In the genomic region with DNA sequence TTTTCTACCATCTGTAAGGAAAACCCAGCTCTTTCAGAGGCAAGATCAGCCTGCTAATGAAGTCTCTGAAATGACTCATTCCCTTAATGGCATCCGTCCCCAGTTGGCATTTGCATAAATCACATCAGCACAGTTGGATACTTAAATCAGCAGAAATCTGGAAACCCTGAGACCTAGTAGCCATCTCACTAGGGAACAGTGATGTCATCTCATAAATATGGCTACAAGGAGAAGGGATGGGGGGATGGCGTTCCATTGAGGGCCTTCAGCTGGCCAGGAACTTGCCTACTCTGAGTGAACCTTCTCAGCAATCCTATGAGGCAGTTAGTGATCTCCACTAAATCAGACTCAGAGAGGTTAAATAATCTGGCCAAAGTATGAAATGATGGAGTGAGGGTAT, we compare ENCODE assay signal across 16 cellular contexts.
DNase-seq lines count a peak whose midpoint lies in the region; ATAC-seq and TF ChIP-seq lines count a peak whose summit lies in the region.
"Had no signal": no experiment of that assay in that cellular context is flagged by ENCODE, and none has a peak within 500 bp of the region (broad histone marks: within the 10 kb centered on the region; RNA-seq: fewer than 3 reads in every experiment).

No MANE protein-coding gene starts in this region.

- peak overlapping the region; percentile 19 to 59 (median 40) for H3K27ac ChIP-seq in gastrocnemius medialis
- H3K27ac ChIP-seq: transverse colon had no signal

- TF ChIP-seq CTCF in foreskin fibroblast (IDR thresholded peaks at IDR 0.05; ENCODE audit: low read depth, low read length) (no peak), gastrocnemius medialis (IDR thresholded peaks at IDR 0.05 in 4 of 5, conservative IDR thresholded peaks at IDR 0.05 in 1 of 5) (no peak)

- in situ Hi-C loops in gastrocnemius medialis (cut with MboI; ENCODE audit: low sequenced_read_pairs in 4 of 4): no loop called here

- ATAC-seq in gastrocnemius medialis (peak; percentile 26 to 46), GM18519 (IDR thresholded peaks at IDR 0.05; ENCODE audit: low FRiP score, unreplicated experiment) (no peak)
- ATAC-seq: PC-3 had no signal

- no peaks in the 10 kb centered on the region for H3K9me3 ChIP-seq in gastrocnemius medialis
- H3K9me3 ChIP-seq: transverse colon had no signal

- intact Hi-C loops in gastrocnemius medialis (cut with DNase I; ENCODE audit: low total_unique reads): no loop called here

- DNase-seq in GM04504 (ENCODE audit: low read depth) (peak; percentile 95), RPMI7951 (ENCODE audit: low read depth) (peak; percentile 65), foreskin fibroblast (peak; percentile 71), gastrocnemius medialis (no peak), hypothalamus (lab: John Stamatoyannopoulos, UW) (no peak), NCI-H748 (lab: John Stamatoyannopoulos, UW; ENCODE audit: unreplicated experiment) (no peak)
- no peak for DNase-seq in activated CD4-positive, CD25-positive, alpha-beta regulatory T cell (lab: John Stamatoyannopoulos, UW)
- DNase-seq: activated CD4-positive, alpha-beta T cell treated with anti-CD3 and anti-CD28 coated beads, Interleukin-2, amount 50 U/mL, for 4 hours; activated effector memory CD4-positive, alpha-beta T cell treated with anti-CD3 and anti-CD28 coated beads, Interleukin-2, amount 50 U/mL, for 16 hours; COR-L47; NCI-H1092 treated with DMSO at 0.1 percent for 48 hours; NCI-H226; nephron progenitor cell; PC-3; transverse colon had no signal

- no peak for TF ChIP-seq POLR2A in gastrocnemius medialis (IDR thresholded peaks at IDR 0.05)

- peaks cover 6 to 13% of the 10 kb centered on the region in 2 donors for H3K4me1 ChIP-seq in gastrocnemius medialis
- H3K4me1 ChIP-seq: transverse colon had no signal

- peaks cover 0 to 48% of the 10 kb centered on the region in 2 donors for H3K36me3 ChIP-seq in gastrocnemius medialis
- H3K36me3 ChIP-seq: transverse colon had no signal

- H3K4me3 ChIP-seq in foreskin fibroblast (ENCODE audit: low read depth in 1 of 2, low read length in 2 of 2): no peak overlapping the region
- no peak overlapping the region for H3K4me3 ChIP-seq in gastrocnemius medialis
- H3K4me3 ChIP-seq: transverse colon had no signal

- no peaks in the 10 kb centered on the region for H3K27me3 ChIP-seq in gastrocnemius medialis
- H3K27me3 ChIP-seq: transverse colon had no signal

Comparison
In these comparisons a context has a peak if more than half of its experiments do, and no peak if none do; other contexts are left out.
1. DNase-seq: peak in GM04504 (single experiment), RPMI7951 (single experiment) and foreskin fibroblast (2 of 2); none in gastrocnemius medialis (0 of 2), hypothalamus (0 of 51), NCI-H748 (single experiment) and activated CD4-positive, CD25-positive, alpha-beta regulatory T cell (0 of 4).